17 cellular contexts compared by ENCODE assay signal in genomic region chr12:51131745-51132521, GRCh38. TPM values are rescaled to one million over a fixed set of nuclear protein-coding genes. Genes with fewer than 3 reads are reported as not detected.
DNase-seq lines count a peak whose midpoint lies in the region; ATAC-seq and TF ChIP-seq lines count a peak whose summit lies in the region.
"Had no signal": no experiment of that assay in that cellular context is flagged by ENCODE, and none has a peak within 500 bp of the region (broad histone marks: within the 10 kb centered on the region; RNA-seq: fewer than 3 reads in every experiment).

No MANE protein-coding gene starts in this region.

- no peak overlapping the region for H3K27ac ChIP-seq in CD4-positive, CD25-positive, alpha-beta regulatory T cell (ENCODE audit: insufficient read depth, low read length, poor library complexity, severe bottlenecking)
- no peak overlapping the region for H3K27ac ChIP-seq in CD8-positive, alpha-beta T cell (ENCODE audit: low read depth, low read length)
- H3K27ac ChIP-seq in SK-N-MC = peak overlapping the region; percentile 58; the same call in 1 of the 2 replicates
- H3K27ac ChIP-seq: C4-2B, HL-60, PC-9 had no signal

- H3K4me1 ChIP-seq in CD4-positive, CD25-positive, alpha-beta regulatory T cell (ENCODE audit: control insufficient read depth, insufficient read depth, low read length, poor library complexity, severe bottlenecking) = no peaks in the 10 kb centered on the region
- no peaks in the 10 kb centered on the region for H3K4me1 ChIP-seq in CD8-positive, alpha-beta T cell (ENCODE audit: insufficient read depth, low read length)

- H3K4me3 ChIP-seq in CD4-positive, CD25-positive, alpha-beta regulatory T cell (ENCODE audit: low read depth, low read length) = no peak overlapping the region
- no peak overlapping the region for H3K4me3 ChIP-seq in CD8-positive, alpha-beta T cell (ENCODE audit: low read depth, low read length)
- no peak overlapping the region for H3K4me3 ChIP-seq in SK-N-MC
- H3K4me3 ChIP-seq: PC-9 had no signal

- peaks cover 13 to 23% (median 16%) of the 10 kb centered on the region in 4 donors for H3K4me1 Mint-ChIP-seq in CD4-positive, CD25-positive, alpha-beta regulatory T cell
- peaks cover 5% of the 10 kb centered on the region for H3K4me1 Mint-ChIP-seq in CD8-positive, alpha-beta T cell (ENCODE audit: low read depth)

- no peak for ATAC-seq in CD4-positive, CD25-positive, alpha-beta regulatory T cell (ENCODE audit: low read depth in 2 of 2)
- no peak for ATAC-seq in CD8-positive, alpha-beta T cell
- ATAC-seq in Right ventricle myocardium inferior = no peak

- intact Hi-C loops in CD8-positive, alpha-beta T cell (cut with DNase I, micrococcal nuclease) = no loop called here
- intact Hi-C loops in Right ventricle myocardium inferior (cut with DNase I) = no loop called here

- H3K9me3 Mint-ChIP-seq in CD4-positive, CD25-positive, alpha-beta regulatory T cell = no peaks in the 10 kb centered on the region
- no peaks in the 10 kb centered on the region for H3K9me3 Mint-ChIP-seq in CD8-positive, alpha-beta T cell

- H3K9ac ChIP-seq in SK-N-MC (ENCODE audit: insufficient read length) = no peak overlapping the region

- TF ChIP-seq CTCF in CD8-positive, alpha-beta T cell (IDR thresholded peaks at IDR 0.05) = no peak
- no peak for TF ChIP-seq CTCF in GM10248 (IDR thresholded peaks at IDR 0.05; ENCODE audit: control extremely low read depth, extremely low read depth, low read depth, missing control alignments)

- CTCF ChIA-PET in CD8-positive, alpha-beta T cell (lab: Charles Lee) = interaction anchor here (0.7 to 1.5 kb wide), 2 partner anchors 210 to 1619 kb away, joined by 3 read pairs; no protein-coding TSS in a partner anchor
- CTCF ChIA-PET in GM10248 (lab: Yijun Ruan, JAX) = interaction anchor here (1.2 kb wide), 1 partner anchor 210 kb away, joined by 3 read pairs; no protein-coding TSS in a partner anchor

- H3K36me3 ChIP-seq in CD4-positive, CD25-positive, alpha-beta regulatory T cell (ENCODE audit: control insufficient read depth, insufficient read depth, low read length) = peaks cover 3% of the 10 kb centered on the region
- H3K36me3 ChIP-seq in CD8-positive, alpha-beta T cell (ENCODE audit: insufficient read depth, low read length) = no peaks in the 10 kb centered on the region
- H3K36me3 ChIP-seq in SK-N-MC (ENCODE audit: insufficient read depth, low read length) = no peaks in the 10 kb centered on the region

- H3K36me3 Mint-ChIP-seq in CD4-positive, CD25-positive, alpha-beta regulatory T cell = no peaks in the 10 kb centered on the region
- peaks cover 19% of the 10 kb centered on the region for H3K36me3 Mint-ChIP-seq in CD8-positive, alpha-beta T cell

- H3K27me3 ChIP-seq in CD4-positive, CD25-positive, alpha-beta regulatory T cell (ENCODE audit: control insufficient read depth, insufficient read depth, low read length) = no peaks in the 10 kb centered on the region
- no peaks in the 10 kb centered on the region for H3K27me3 ChIP-seq in CD8-positive, alpha-beta T cell (ENCODE audit: insufficient read depth, low read length)

- no peak overlapping the region for H3K4me3 Mint-ChIP-seq in CD4-positive, CD25-positive, alpha-beta regulatory T cell
- no peak overlapping the region for H3K4me3 Mint-ChIP-seq in CD8-positive, alpha-beta T cell

- DNase-seq in CD4-positive, CD25-positive, alpha-beta regulatory T cell = no peak
- no peak for DNase-seq in CD8-positive, alpha-beta T cell
- DNase-seq in SK-N-MC (ENCODE audit: low read depth, low spot score) = no peak
- DNase-seq in left kidney (ENCODE audit: low read depth, low spot score) = peak; percentile 12
- DNase-seq in germinal center (ENCODE audit: low spot score) = no peak
- no peak for DNase-seq in Right ventricle myocardium inferior (ENCODE audit: missing footprints)
- DNase-seq in GM10248 (ENCODE audit: extremely low spot score) = no peak
- DNase-seq: H7, Karpas-422, NCI-H1092, NCI-H1436 treated with DMSO at 0.1 percent for 48 hours, NCI-H2029, NCI-H345, NCI-H524 treated with DMSO at 0.1 percent for 48 hours, PC-9 had no signal

- peak overlapping the region in 2 of 3 donors; percentile 8 to 38 for H3K27ac Mint-ChIP-seq in CD4-positive, CD25-positive, alpha-beta regulatory T cell
- H3K27ac Mint-ChIP-seq in CD8-positive, alpha-beta T cell = peak overlapping the region; percentile 50

- no peaks in the 10 kb centered on the region for H3K27me3 Mint-ChIP-seq in CD4-positive, CD25-positive, alpha-beta regulatory T cell
- H3K27me3 Mint-ChIP-seq in CD8-positive, alpha-beta T cell (ENCODE audit: low read depth) = no peaks in the 10 kb centered on the region

- H3K9me3 ChIP-seq in CD4-positive, CD25-positive, alpha-beta regulatory T cell (ENCODE audit: control insufficient read depth in 2 of 2, low read length in 2 of 2) = no peaks in the 10 kb centered on the region
- no peaks in the 10 kb centered on the region for H3K9me3 ChIP-seq in CD8-positive, alpha-beta T cell (ENCODE audit: low read length)
- H3K9me3 ChIP-seq in SK-N-MC (ENCODE audit: low read depth, low read length) = no peaks in the 10 kb centered on the region

- POLR2A ChIA-PET in CD8-positive, alpha-beta T cell (lab: Charles Lee) = interaction anchor here (0.8 kb wide), 1 partner anchor 48 kb away, joined by 4 read pairs; the partner anchor contains the start of gene CSRNP2
- POLR2A ChIA-PET in GM10248 (lab: Yijun Ruan, JAX) = no interaction called here

RNA-seq across cellular contexts. Expression of gene TFCP2, which starts 41.0 kb away (rescaled TPM):
- total RNA-seq in CD4-positive, CD25-positive, alpha-beta regulatory T cell = 24.9 TPM
- 10 to 100 TPM in 3 of 4 donors, 1 to 10 TPM in 1; 9.0 to 12.2 (median 11.2) TPM for polyA plus RNA-seq in CD4-positive, CD25-positive, alpha-beta regulatory T cell
- 1 to 10 TPM; 8.6 to 9.5 TPM for total RNA-seq in CD8-positive, alpha-beta T cell
- 22.3 TPM for total RNA-seq in Right ventricle myocardium inferior

RNA-seq across cellular contexts. Expression of gene CSRNP2, which starts 48.5 kb away (rescaled TPM):
- total RNA-seq in CD4-positive, CD25-positive, alpha-beta regulatory T cell = 32.8 TPM
- 1 to 10 TPM; 1.7 to 5.7 (median 4.0) TPM for polyA plus RNA-seq in CD4-positive, CD25-positive, alpha-beta regulatory T cell
- total RNA-seq in CD8-positive, alpha-beta T cell = 10 to 100 TPM; 19.5 to 19.9 TPM
- 25.7 TPM for total RNA-seq in Right ventricle myocardium inferior
